Comparison of ENCODE assay signal across 8 cellular contexts in genomic region chr17:65559802-65560627, GRCh38. TPM values are rescaled to one million over a fixed set of nuclear protein-coding genes. Genes with fewer than 3 reads are reported as not detected.
DNase-seq lines count a peak whose midpoint lies in the region; ATAC-seq and TF ChIP-seq lines count a peak whose summit lies in the region.

No MANE protein-coding gene starts in this region.

- H4K20me1 ChIP-seq in SU-DHL-6 (ENCODE audit: low read depth, low read length): no peaks in the 10 kb centered on the region

- no peak overlapping the region for H2AFZ ChIP-seq in SU-DHL-6 (ENCODE audit: low read depth, low read length, severe bottlenecking)

- POLR2A ChIA-PET in HEK293 (lab: Yijun Ruan, JAX): interaction anchor here (0.8 kb wide), 1 partner anchor 92 kb away, joined by 3 read pairs; no protein-coding TSS in a partner anchor

- H3K36me3 Mint-ChIP-seq in memory B cell (no peaks in the 10 kb centered on the region), type B pancreatic cell (peaks cover 3% of the 10 kb centered on the region)

- H3K9ac ChIP-seq in SU-DHL-6 (ENCODE audit: low read length): peak overlapping the region; percentile 61

- H3K27me3 Mint-ChIP-seq in memory B cell (peaks cover 10% of the 10 kb centered on the region), type B pancreatic cell (no peaks in the 10 kb centered on the region)

- 0 out of 2 replicates have a peak, but pooled peaks have one; percentile 6 for TF ChIP-seq CTCF in HEK293 (tag by site-specific recombination; IDR thresholded peaks at IDR 0.05)
- TF ChIP-seq CTCF in SU-DHL-6 (IDR thresholded peaks at IDR 0.05; ENCODE audit: insufficient read depth, low read length, poor library complexity, severe bottlenecking): no peak
- TF ChIP-seq CTCF in choroid plexus epithelial cell (conservative IDR thresholded peaks at IDR 0.05; ENCODE audit: low read depth, low read length): no peak
- no peak for TF ChIP-seq CTCF in type B pancreatic cell (conservative IDR thresholded peaks at IDR 0.05)

- H3K9me3 ChIP-seq in HEK293 (ENCODE audit: control insufficient read depth, insufficient read depth, low read depth, low read length) (no peaks in the 10 kb centered on the region), SU-DHL-6 (ENCODE audit: insufficient read depth, low read length) (no peaks in the 10 kb centered on the region)

- no peak overlapping the region for H3K27ac Mint-ChIP-seq in memory B cell
- no peak overlapping the region for H3K27ac Mint-ChIP-seq in type B pancreatic cell

- no peaks in the 10 kb centered on the region for H3K79me2 ChIP-seq in SU-DHL-6 (ENCODE audit: insufficient read depth, low read length)

- no peaks in the 10 kb centered on the region for H3K9me3 Mint-ChIP-seq in memory B cell
- no peaks in the 10 kb centered on the region for H3K9me3 Mint-ChIP-seq in type B pancreatic cell

- ATAC-seq in memory B cell (ENCODE audit: low read depth) (no peak), HG02852 (IDR thresholded peaks at IDR 0.05; ENCODE audit: unreplicated experiment) (no peak), GM21529 (IDR thresholded peaks at IDR 0.05; ENCODE audit: unreplicated experiment) (no peak)

- H3K36me3 ChIP-seq in HEK293 (ENCODE audit: control insufficient read depth in 2 of 2, insufficient read depth in 1 of 2, low read length in 2 of 2): peaks cover 0 to 18% of the 10 kb centered on the region in 2 experiments; a peak in 1 of 3 replicates
- H3K36me3 ChIP-seq in SU-DHL-6 (ENCODE audit: low read length): no peaks in the 10 kb centered on the region

- peak overlapping the region; percentile 96 for H3K27ac ChIP-seq in HEK293 (ENCODE audit: extremely low read depth, low read depth, low read length)
- no peak overlapping the region for H3K27ac ChIP-seq in SU-DHL-6 (ENCODE audit: low read depth, low read length)

- H3K27me3 ChIP-seq in SU-DHL-6 (ENCODE audit: low read length): no peaks in the 10 kb centered on the region

- peak overlapping the region; percentile 66 for H3K4me3 ChIP-seq in HEK293 (ENCODE audit: low read depth, low read length)
- peak overlapping the region; percentile 71 for H3K4me3 ChIP-seq in SU-DHL-6 (ENCODE audit: insufficient read depth, low read length, poor library complexity, severe bottlenecking)
- peak overlapping the region; percentile 68 for H3K4me3 ChIP-seq in choroid plexus epithelial cell (ENCODE audit: low read depth, low read length)

- H3K4me1 Mint-ChIP-seq in memory B cell (peaks cover 12% of the 10 kb centered on the region), type B pancreatic cell (ENCODE audit: unreplicated experiment) (peaks cover 12% of the 10 kb centered on the region)

- H3K4me1 ChIP-seq in HEK293 (ENCODE audit: control insufficient read depth, insufficient read depth, low read length): peaks cover 12% of the 10 kb centered on the region; the same call in 1 of the 2 replicates

- no peaks in the 10 kb centered on the region for H3K9me2 ChIP-seq in SU-DHL-6 (replicated peaks; ENCODE audit: insufficient read depth, low read length)

- CTCF ChIA-PET in HEK293 (lab: Yijun Ruan, JAX): interaction anchor here (0.6 to 5.2 kb wide), 10 partner anchors 8 to 1222 kb away, joined by 3 to 46 read pairs (median 4); no protein-coding TSS in a partner anchor

- H3K4me3 Mint-ChIP-seq in memory B cell (peak overlapping the region; percentile 68), type B pancreatic cell (no peak overlapping the region)

- DNase-seq in choroid plexus epithelial cell (ENCODE audit: low read depth) (no peak), memory B cell (ENCODE audit: low spot score in 2 of 2) (peak in 1 of 2 donors; percentile 41), type B pancreatic cell (ENCODE audit: extremely low spot score, unreplicated experiment) (peak; percentile 84), NCI-H774 (lab: John Stamatoyannopoulos, UW) (no peak)

- peak overlapping the region; percentile 83 for H3K4me2 ChIP-seq in SU-DHL-6 (ENCODE audit: low read depth, low read length, poor library complexity, severe bottlenecking)

- no peaks in the 10 kb centered on the region for H3F3A ChIP-seq in SU-DHL-6 (ENCODE audit: insufficient read depth)

TF ChIP-seq in HEK293, 187 proteins besides CTCF, POLR2A, EP300 and RAD21 (continues in another document):
- no peak for TF ChIP-seq PRDM4 (tag by site-specific recombination; IDR thresholded peaks at IDR 0.05)
- TF ChIP-seq ZNF302 (tag by site-specific recombination; IDR thresholded peaks at IDR 0.05; ENCODE audit: low read depth): no peak
- TF ChIP-seq HIC1 (tag by site-specific recombination; IDR thresholded peaks at IDR 0.05): no peak
- no peak for TF ChIP-seq ZNF157 (tag by site-specific recombination; IDR thresholded peaks at IDR 0.05)
- TF ChIP-seq ZNF19 (tag by site-specific recombination; IDR thresholded peaks at IDR 0.05; ENCODE audit: low read depth): no peak
- TF ChIP-seq ZNF350 (tag by site-specific recombination; IDR thresholded peaks at IDR 0.05): no peak
- no peak for TF ChIP-seq ZNF366 (tag by site-specific recombination; conservative IDR thresholded peaks at IDR 0.05)
- no peak for TF ChIP-seq IKZF3 (tag by site-specific recombination; IDR thresholded peaks at IDR 0.05)
- no peak for TF ChIP-seq ZNF274 (IDR thresholded peaks at IDR 0.05; ENCODE audit: low read length)
- no peak for TF ChIP-seq ZNF274 (tag by site-specific recombination; IDR thresholded peaks at IDR 0.05; ENCODE audit: borderline replicate concordance)
- no peak for TF ChIP-seq ZBTB17 (tag by site-specific recombination; IDR thresholded peaks at IDR 0.05)
- TF ChIP-seq ZNF148 (tag by site-specific recombination; IDR thresholded peaks at IDR 0.05; ENCODE audit: borderline replicate concordance): no peak
- no peak for TF ChIP-seq ZNF202 (tag by site-specific recombination; IDR thresholded peaks at IDR 0.05; ENCODE audit: borderline replicate concordance)
- TF ChIP-seq ZBTB26 (tag by site-specific recombination; optimal IDR thresholded peaks at IDR 0.05): peak; percentile 82
- TF ChIP-seq ZNF426 (tag by site-specific recombination; IDR thresholded peaks at IDR 0.05): no peak
- no peak for TF ChIP-seq ZSCAN16 (tag by site-specific recombination; IDR thresholded peaks at IDR 0.05)

RNA-seq across cellular contexts. Expression of gene AXIN2, which starts 1.4 kb away (rescaled TPM):
- total RNA-seq in type B pancreatic cell (ENCODE audit: low replicate concordance): 29.2 and 115 TPM in 2 replicates
